38 cellular contexts compared by ENCODE assay signal in the genomic region with DNA sequence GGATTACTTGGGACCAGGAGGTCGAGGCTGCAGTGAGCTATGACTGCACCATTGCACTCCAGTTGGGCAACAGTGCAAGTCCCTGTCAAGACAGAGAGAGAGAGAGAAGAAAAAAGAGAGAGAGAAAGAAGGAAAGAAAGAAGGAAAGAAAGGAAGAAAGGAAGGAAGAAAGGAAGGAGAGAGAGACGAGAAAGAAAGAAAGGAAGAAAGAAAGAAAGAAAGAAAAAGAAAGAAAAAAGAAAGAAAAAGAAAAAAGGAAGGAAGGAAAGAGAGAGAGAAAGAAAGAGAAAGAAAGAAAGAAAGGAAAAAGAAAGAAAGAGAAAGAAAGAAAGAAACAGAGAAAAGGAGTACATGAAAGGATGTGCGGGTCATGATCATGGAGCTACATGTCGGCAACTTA.
"Had no signal": no experiment of that assay in that cellular context is flagged by ENCODE, and none has a peak within 500 bp of the region (broad histone marks: within the 10 kb centered on the region; RNA-seq: fewer than 3 reads in every experiment).

No MANE protein-coding gene starts in this region.

- H3K9me3 ChIP-seq: ascending aorta had no signal

- H3K27ac Mint-ChIP-seq: activated B cell treated with CpG ODN at 0.5 μM for 24 hours; activated CD4-positive, alpha-beta memory T cell treated with anti-CD3 and anti-CD28 coated beads for 36 hours; activated CD4-positive, alpha-beta T cell treated with anti-CD3 and anti-CD28 coated beads, Interleukin-2, amount 10 ng/mL, durations not matched to agents 24 days and 14 days; activated CD8-positive, alpha-beta T cell treated with anti-CD3 and anti-CD28 coated beads for 36 hours; activated naive CD4-positive, alpha-beta T cell treated with anti-CD3 and anti-CD28 coated beads, Interleukin-2, amount 10 ng/mL, durations not matched to agents 7 days and 5 days; activated naive CD4-positive, alpha-beta T cell treated with anti-CD3 and anti-CD28 coated beads, Interleukin-2, amount 50 U/mL, for 24 hours; activated naive CD8-positive, alpha-beta T cell; activated naive CD8-positive, alpha-beta T cell treated with anti-CD3 and anti-CD28 coated beads, Interleukin-2, amount 10 ng/mL, durations not matched to agents 7 days and 5 days; activated naive CD8-positive, alpha-beta T cell treated with anti-CD3 and anti-CD28 coated beads, Interleukin-2, amount 50 U/mL, for 24 hours; activated T-cell treated with anti-CD3 and anti-CD28 coated beads, Interleukin-2, amount 50 U/mL, for 72 hours; activated T-helper 1 cell treated with anti-CD3 and anti-CD28 coated beads, Interleukin-12 subunit alpha, Interleukin-12 subunit beta, Interleukin-2, Interleukin-4 antibody, amounts not matched to agents 30 ng/mL and 10 ng/mL and 1 ng/mL, durations not matched to agents 14 hours and 24 hours and 36 hours; activated T-helper 17 cell treated with anti-CD3 and anti-CD28 coated beads, Interleukin-2, amount 50 U/mL, for 72 hours; brain; T-helper 1 cell treated with Interleukin-12 subunit alpha and Interleukin-12 subunit beta and Interleukin-4 antibody, amounts not matched to agents 30 μg/mL and 1 μg/mL, for 36 hours; T-helper 2 cell treated with Interferon-gamma antibody and Interleukin-4, amounts not matched to agents 5 μg/mL and 100 μg/mL, for 36 hours had no signal

- H3K4me3 ChIP-seq: ascending aorta, cardiac muscle cell had no signal

- H3K27me3 Mint-ChIP-seq: activated B cell treated with CpG ODN at 0.5 μM for 24 hours; activated CD4-positive, alpha-beta T cell treated with anti-CD3 and anti-CD28 coated beads, Interleukin-2, amount 10 ng/mL, durations not matched to agents 24 days and 14 days; activated CD8-positive, alpha-beta T cell treated with anti-CD3 and anti-CD28 coated beads for 36 hours; activated naive CD8-positive, alpha-beta T cell; activated naive CD8-positive, alpha-beta T cell treated with anti-CD3 and anti-CD28 coated beads, Interleukin-2, amount 10 ng/mL, durations not matched to agents 7 days and 5 days; central memory CD8-positive, alpha-beta T cell had no signal

- ATAC-seq: activated CD8-positive, alpha-beta T cell treated with anti-CD3 and anti-CD28 coated beads for 36 hours; activated naive CD8-positive, alpha-beta T cell treated with anti-CD3 and anti-CD28 coated beads, Interleukin-2, amount 50 U/mL, for 24 hours; activated T-cell treated with anti-CD3 and anti-CD28 coated beads, Interleukin-2, amount 50 U/mL, for 4 hours; activated T-cell treated with anti-CD3 and anti-CD28 coated beads, Interleukin-2, amount 50 U/mL, for 72 hours; activated T-helper 17 cell treated with anti-CD3 and anti-CD28 coated beads, Interleukin-2, amount 50 U/mL, for 72 hours had no signal

- H3K36me3 Mint-ChIP-seq: activated CD4-positive, alpha-beta memory T cell treated with anti-CD3 and anti-CD28 coated beads for 36 hours; activated naive CD4-positive, alpha-beta T cell treated with anti-CD3 and anti-CD28 coated beads, Interleukin-2, amount 10 ng/mL, durations not matched to agents 7 days and 5 days; activated naive CD8-positive, alpha-beta T cell; activated naive CD8-positive, alpha-beta T cell treated with anti-CD3 and anti-CD28 coated beads, Interleukin-2, amount 10 ng/mL, durations not matched to agents 7 days and 5 days; brain had no signal

- H3K36me3 ChIP-seq: ascending aorta, cardiac muscle cell had no signal

- H3K4me3 Mint-ChIP-seq: activated B cell treated with CpG ODN at 0.5 μM for 24 hours; activated CD4-positive, alpha-beta memory T cell treated with anti-CD3 and anti-CD28 coated beads for 36 hours; activated CD4-positive, alpha-beta T cell treated with anti-CD3 and anti-CD28 coated beads, Interleukin-2, amount 10 ng/mL, durations not matched to agents 24 days and 14 days; activated CD8-positive, alpha-beta T cell treated with anti-CD3 and anti-CD28 coated beads for 36 hours; activated naive CD4-positive, alpha-beta T cell treated with anti-CD3 and anti-CD28 coated beads, Interleukin-2, amount 10 ng/mL, durations not matched to agents 7 days and 5 days; activated naive CD4-positive, alpha-beta T cell treated with anti-CD3 and anti-CD28 coated beads, Interleukin-2, amount 50 U/mL, for 24 hours; activated naive CD8-positive, alpha-beta T cell; activated naive CD8-positive, alpha-beta T cell treated with anti-CD3 and anti-CD28 coated beads, Interleukin-2, amount 10 ng/mL, durations not matched to agents 7 days and 5 days; activated naive CD8-positive, alpha-beta T cell treated with anti-CD3 and anti-CD28 coated beads, Interleukin-2, amount 50 U/mL, for 24 hours; activated T-cell treated with anti-CD3 and anti-CD28 coated beads, Interleukin-2, amount 50 U/mL, for 4 hours; activated T-cell treated with anti-CD3 and anti-CD28 coated beads, Interleukin-2, amount 50 U/mL, for 72 hours; activated T-helper 1 cell treated with anti-CD3 and anti-CD28 coated beads, Interleukin-12 subunit alpha, Interleukin-12 subunit beta, Interleukin-2, Interleukin-4 antibody, amounts not matched to agents 30 ng/mL and 10 ng/mL and 1 ng/mL, durations not matched to agents 14 hours and 24 hours and 36 hours; activated T-helper 17 cell treated with anti-CD3 and anti-CD28 coated beads, Interleukin-2, amount 50 U/mL, for 72 hours; brain; central memory CD8-positive, alpha-beta T cell; T-helper 1 cell treated with Interleukin-12 subunit alpha and Interleukin-12 subunit beta and Interleukin-4 antibody, amounts not matched to agents 30 μg/mL and 1 μg/mL, for 36 hours; T-helper 2 cell treated with Interferon-gamma antibody and Interleukin-4, amounts not matched to agents 5 μg/mL and 100 μg/mL, for 36 hours had no signal

- H3K4me1 Mint-ChIP-seq: activated B cell treated with CpG ODN at 0.5 μM for 24 hours; activated CD4-positive, alpha-beta T cell treated with anti-CD3 and anti-CD28 coated beads, Interleukin-2, amount 10 ng/mL, durations not matched to agents 24 days and 14 days; activated naive CD4-positive, alpha-beta T cell treated with anti-CD3 and anti-CD28 coated beads, Interleukin-2, amount 10 ng/mL, durations not matched to agents 7 days and 5 days; activated naive CD4-positive, alpha-beta T cell treated with anti-CD3 and anti-CD28 coated beads, Interleukin-2, amount 50 U/mL, for 24 hours; activated naive CD8-positive, alpha-beta T cell treated with anti-CD3 and anti-CD28 coated beads, Interleukin-2, amount 10 ng/mL, durations not matched to agents 7 days and 5 days; activated naive CD8-positive, alpha-beta T cell treated with anti-CD3 and anti-CD28 coated beads, Interleukin-2, amount 50 U/mL, for 24 hours; activated T-helper 17 cell treated with anti-CD3 and anti-CD28 coated beads, Interleukin-2, amount 50 U/mL, for 72 hours; brain; central memory CD8-positive, alpha-beta T cell had no signal

- H3K4me1 ChIP-seq: ascending aorta had no signal

- H3K27ac ChIP-seq: ascending aorta, cardiac muscle cell, VCaP had no signal

- DNase-seq: activated B cell treated with CpG ODN at 0.5 μM for 24 hours; activated CD4-positive, alpha-beta memory T cell treated with anti-CD3 and anti-CD28 coated beads for 36 hours; activated CD4-positive, alpha-beta T cell treated with anti-CD3 and anti-CD28 coated beads for 4 hours; activated CD4-positive, alpha-beta T cell treated with anti-CD3 and anti-CD28 coated beads, Interleukin-2, amount 10 ng/mL, durations not matched to agents 24 days and 14 days; activated CD4-positive, alpha-beta T cell treated with anti-CD3 and anti-CD28 coated beads, Interleukin-2, amount 50 U/mL, for 1 hour; activated CD4-positive, alpha-beta T cell treated with anti-CD3 and anti-CD28 coated beads, Interleukin-2, amount 50 U/mL, for 4 hours; activated CD4-positive, CD25-positive, alpha-beta regulatory T cell treated with anti-CD3 and anti-CD28 coated beads, Interleukin-2, amount 50 U/mL, for 72 hours; activated CD8-positive, alpha-beta memory T cell treated with anti-CD3 and anti-CD28 coated beads, Interleukin-2, amount 50 U/mL, for 4 hours; activated CD8-positive, alpha-beta T cell treated with anti-CD3 and anti-CD28 coated beads for 36 hours; activated effector memory CD4-positive, alpha-beta T cell treated with anti-CD3 and anti-CD28 coated beads, Interleukin-2, amount 50 U/mL, for 16 hours; activated gamma-delta T cell treated with Interleukin-2 at 50 U/mL for 16 hours; activated naive CD4-positive, alpha-beta T cell treated with anti-CD3 and anti-CD28 coated beads, Interleukin-2, amount 10 ng/mL, durations not matched to agents 7 days and 5 days; activated naive CD4-positive, alpha-beta T cell treated with Interleukin-2 at 50 U/mL for 16 hours; activated naive CD8-positive, alpha-beta T cell treated with anti-CD3 and anti-CD28 coated beads, Interleukin-2, amount 10 ng/mL, durations not matched to agents 7 days and 5 days; activated naive CD8-positive, alpha-beta T cell treated with anti-CD3 and anti-CD28 coated beads, Interleukin-2, amount 50 U/mL, for 24 hours; activated T-cell treated with anti-CD3 and anti-CD28 coated beads for 4 hours; activated T-cell treated with anti-CD3 and anti-CD28 coated beads, Interleukin-2, amount 50 U/mL, for 1 hour; activated T-cell treated with anti-CD3 and anti-CD28 coated beads, Interleukin-2, amount 50 U/mL, for 4 hours; activated T-cell treated with anti-CD3 and anti-CD28 coated beads, Interleukin-2, amount 50 U/mL, for 72 hours; amygdala; anterior cingulate cortex; caudate nucleus; cerebellar nuclear complex; T-helper 2 cell; T-helper 9 cell had no signal

- H3K9me3 Mint-ChIP-seq: activated B cell treated with CpG ODN at 0.5 μM for 24 hours; activated CD4-positive, alpha-beta memory T cell treated with anti-CD3 and anti-CD28 coated beads for 36 hours; activated CD4-positive, alpha-beta T cell treated with anti-CD3 and anti-CD28 coated beads, Interleukin-2, amount 10 ng/mL, durations not matched to agents 24 days and 14 days; activated CD8-positive, alpha-beta T cell treated with anti-CD3 and anti-CD28 coated beads for 36 hours; activated naive CD4-positive, alpha-beta T cell treated with anti-CD3 and anti-CD28 coated beads, Interleukin-2, amount 10 ng/mL, durations not matched to agents 7 days and 5 days; activated naive CD4-positive, alpha-beta T cell treated with anti-CD3 and anti-CD28 coated beads, Interleukin-2, amount 50 U/mL, for 24 hours; activated naive CD8-positive, alpha-beta T cell treated with anti-CD3 and anti-CD28 coated beads, Interleukin-2, amount 10 ng/mL, durations not matched to agents 7 days and 5 days; activated naive CD8-positive, alpha-beta T cell treated with anti-CD3 and anti-CD28 coated beads, Interleukin-2, amount 50 U/mL, for 24 hours; activated T-cell treated with anti-CD3 and anti-CD28 coated beads, Interleukin-2, amount 50 U/mL, for 4 hours; activated T-cell treated with anti-CD3 and anti-CD28 coated beads, Interleukin-2, amount 50 U/mL, for 72 hours; activated T-helper 1 cell treated with anti-CD3 and anti-CD28 coated beads, Interleukin-12 subunit alpha, Interleukin-12 subunit beta, Interleukin-2, Interleukin-4 antibody, amounts not matched to agents 30 ng/mL and 10 ng/mL and 1 ng/mL, durations not matched to agents 14 hours and 24 hours and 36 hours; activated T-helper 17 cell treated with anti-CD3 and anti-CD28 coated beads, Interleukin-2, amount 50 U/mL, for 72 hours; central memory CD8-positive, alpha-beta T cell; T-helper 1 cell treated with Interleukin-12 subunit alpha and Interleukin-12 subunit beta and Interleukin-4 antibody, amounts not matched to agents 30 μg/mL and 1 μg/mL, for 36 hours; T-helper 2 cell treated with Interferon-gamma antibody and Interleukin-4, amounts not matched to agents 5 μg/mL and 100 μg/mL, for 36 hours had no signal

- H3K27me3 ChIP-seq: ascending aorta, cardiac muscle cell had no signal

- FAIRE-seq: bronchial epithelial cell, TTC549 had no signal
